ENCODE assay signal across 1 cellular context in genomic region chr6:158040051-158040803, GRCh38.
TF ChIP-seq lines count a peak whose summit lies in the region.

No MANE protein-coding gene starts in this region.

TF ChIP-seq in HepG2, 621 proteins besides CTCF, POLR2A, EP300 and RAD21 (continued from another document and continues in another):
- TF ChIP-seq HNF1B (CRISPR knock-in tag; IDR thresholded peaks at IDR 0.05) (peak; percentile 47; the same call in 1 of the 2 replicates), SNRNP70 (IDR thresholded peaks at IDR 0.05; ENCODE audit: low read depth, low read length) (no peak), ELK4 (CRISPR knock-in tag; IDR thresholded peaks at IDR 0.05; ENCODE audit: borderline replicate concordance) (no peak; the same call in 1 of the 2 replicates), POLR2G (IDR thresholded peaks at IDR 0.05; ENCODE audit: low read depth, low read length) (peak; percentile 62; the same call in 1 of the 2 replicates), TBX2 (CRISPR knock-in tag; IDR thresholded peaks at IDR 0.05; ENCODE audit: borderline replicate concordance) (peak; percentile 97), ZBTB49 (CRISPR knock-in tag; IDR thresholded peaks at IDR 0.05; ENCODE audit: borderline replicate concordance) (no peak), FUBP1 (CRISPR knock-in tag; IDR thresholded peaks at IDR 0.05; ENCODE audit: borderline replicate concordance) (no peak), ZNF547 (CRISPR knock-in tag; IDR thresholded peaks at IDR 0.05) (no peak), MAF1 (CRISPR knock-in tag; IDR thresholded peaks at IDR 0.05; ENCODE audit: borderline replicate concordance) (peak; percentile 50; the same call in 1 of the 2 replicates), MXD4 (CRISPR knock-in tag; IDR thresholded peaks at IDR 0.05) (no peak), NR2F6 (IDR thresholded peaks at IDR 0.05) (peak; percentile 87), NR2F6 (CRISPR knock-in tag; IDR thresholded peaks at IDR 0.05) (peak; percentile 89), ASH2L (IDR thresholded peaks at IDR 0.05; ENCODE audit: insufficient read length, low read depth, low read length) (peak; percentile 45), CCAR2 (optimal IDR thresholded peaks at IDR 0.05; ENCODE audit: low read depth, low read length) (no peak), HNRNPLL (IDR thresholded peaks at IDR 0.05; ENCODE audit: low read depth, low read length, poor library complexity, severe bottlenecking) (no peak), ZNF354B (CRISPR knock-in tag; IDR thresholded peaks at IDR 0.05) (no peak), YEATS4 (CRISPR knock-in tag; IDR thresholded peaks at IDR 0.05; ENCODE audit: borderline replicate concordance) (peak; percentile 45; the same call in 1 of the 2 replicates), ZNF569 (CRISPR knock-in tag; IDR thresholded peaks at IDR 0.05; ENCODE audit: borderline replicate concordance) (no peak), DMTF1 (CRISPR knock-in tag; IDR thresholded peaks at IDR 0.05) (no peak), ZNF512 (CRISPR knock-in tag; IDR thresholded peaks at IDR 0.05) (no peak), NR1H2 (CRISPR knock-in tag; IDR thresholded peaks at IDR 0.05; ENCODE audit: borderline replicate concordance, low read depth) (no peak), WIZ (CRISPR knock-in tag; IDR thresholded peaks at IDR 0.05) (no peak), ZNF260 (CRISPR knock-in tag; IDR thresholded peaks at IDR 0.05; ENCODE audit: borderline replicate concordance, low read depth) (no peak), ZNF512B (CRISPR knock-in tag; IDR thresholded peaks at IDR 0.05; ENCODE audit: borderline replicate concordance) (no peak; the same call in 1 of the 2 replicates), MZF1 (CRISPR knock-in tag; IDR thresholded peaks at IDR 0.05; ENCODE audit: borderline replicate concordance) (peak; percentile 40), ZMYM4 (CRISPR knock-in tag; IDR thresholded peaks at IDR 0.05) (peak; percentile 28; the same call in 1 of the 2 replicates), KLF12 (CRISPR knock-in tag; IDR thresholded peaks at IDR 0.05; ENCODE audit: borderline replicate concordance) (no peak; the same call in 1 of the 2 replicates), ZFP36L1 (CRISPR knock-in tag; IDR thresholded peaks at IDR 0.05) (no peak), TAF15 (IDR thresholded peaks at IDR 0.05; ENCODE audit: low read depth, low read length, poor library complexity, severe bottlenecking) (no peak), MAX (IDR thresholded peaks at IDR 0.05) (peak; percentile 69), ZNF747 (CRISPR knock-in tag; IDR thresholded peaks at IDR 0.05; ENCODE audit: borderline replicate concordance) (peak; percentile 47; the same call in 1 of the 2 replicates), NFKBIZ (CRISPR knock-in tag; IDR thresholded peaks at IDR 0.05) (peak; percentile 88), ZNF800 (CRISPR knock-in tag; IDR thresholded peaks at IDR 0.05) (peak; percentile 70; the same call in 1 of the 2 replicates), U2AF1 (optimal IDR thresholded peaks at IDR 0.05; ENCODE audit: low read depth, low read length) (no peak), CEBPZ (IDR thresholded peaks at IDR 0.05; ENCODE audit: low read length) (no peak), HOXA5 (CRISPR knock-in tag; IDR thresholded peaks at IDR 0.05) (0 out of 2 replicates have a peak, but pooled peaks have one; percentile 59), E2F1 (CRISPR knock-in tag; IDR thresholded peaks at IDR 0.05) (no peak)
